23 cellular contexts compared by ENCODE assay signal in the genomic region with DNA sequence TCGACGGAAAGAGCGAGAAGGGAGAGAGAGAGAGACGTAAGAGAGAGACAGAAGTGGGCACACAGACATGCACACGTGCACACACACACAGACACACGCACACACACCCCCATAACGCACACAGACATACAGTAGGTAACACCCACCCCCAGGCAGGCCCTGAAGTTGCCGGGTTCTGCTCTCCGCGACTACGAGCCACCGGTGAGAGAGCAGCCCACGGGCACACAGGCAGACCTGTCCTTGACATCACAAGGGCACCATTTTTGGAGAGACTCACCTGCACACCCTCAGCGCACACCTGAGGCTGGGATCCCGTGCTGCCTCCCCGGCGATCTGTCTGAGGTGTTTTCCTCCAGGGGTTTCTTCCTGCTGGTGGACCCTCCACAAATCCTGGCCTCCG.
A peak's percentile ranks its signal among the peaks of the same experiment; 100 is the strongest.
DNase-seq lines count a peak whose midpoint lies in the region; ATAC-seq and TF ChIP-seq lines count a peak whose summit lies in the region.
"Had no signal": no experiment of that assay in that cellular context is flagged by ENCODE, and none has a peak within 500 bp of the region (broad histone marks: within the 10 kb centered on the region; RNA-seq: fewer than 3 reads in every experiment).

No MANE protein-coding gene starts in this region.

- H3K4me1 Mint-ChIP-seq in CD4-positive, alpha-beta memory T cell, result no peaks in the 10 kb centered on the region
- H3K4me1 Mint-ChIP-seq: B cell; CD8-positive, alpha-beta memory T cell had no signal

- H3K27me3 ChIP-seq in lung (ENCODE audit: control insufficient read depth, insufficient read depth), result no peaks in the 10 kb centered on the region
- H3K27me3 ChIP-seq in CD4-positive, alpha-beta memory T cell (ENCODE audit: insufficient read depth, low read length), result no peaks in the 10 kb centered on the region
- H3K27me3 ChIP-seq: BLaER1 treated with 17β-estradiol and CSF1 and Interleukin-3, amounts not matched to agents 10 nM and 100 nM had no signal

- H3K36me3 ChIP-seq in lung (ENCODE audit: control insufficient read depth in 2 of 2, insufficient read depth in 2 of 2, low read length in 2 of 2), result no peaks in the 10 kb centered on the region
- H3K36me3 ChIP-seq in CD4-positive, alpha-beta memory T cell (ENCODE audit: insufficient read depth, low read length), result no peaks in the 10 kb centered on the region
- H3K36me3 ChIP-seq: BLaER1 treated with 17β-estradiol and CSF1 and Interleukin-3, amounts not matched to agents 10 nM and 100 nM had no signal

- no peak for ATAC-seq in lung (ENCODE audit: insufficient read depth, low FRiP score)
- ATAC-seq: A549, GM12878 had no signal

- TF ChIP-seq CTCF in lung (IDR thresholded peaks at IDR 0.05; ENCODE audit: control extremely low read depth, extremely low read depth), result no peak

- no peaks in the 10 kb centered on the region for H3K4me1 ChIP-seq in lung (ENCODE audit: control insufficient read depth in 2 of 2, insufficient read depth in 2 of 2, low read length in 2 of 2)
- no peaks in the 10 kb centered on the region for H3K4me1 ChIP-seq in CD4-positive, alpha-beta memory T cell (ENCODE audit: insufficient read depth, low read length)
- H3K4me1 ChIP-seq: A549 had no signal

- peak; percentile 2 for DNase-seq in activated gamma-delta T cell (lab: John Stamatoyannopoulos, UW)
- no peak for DNase-seq in activated gamma-delta T cell treated with Interleukin-2 at 50 U/mL for 16 hours
- no peak for DNase-seq in Jurkat, Clone E6-1 (ENCODE audit: low read depth, low spot score)
- DNase-seq in lung (ENCODE audit: low spot score), result no peak
- no peak for DNase-seq in CD4-positive, alpha-beta memory T cell
- DNase-seq in stimulated activated naive CD4-positive, alpha-beta T cell treated with Interleukin-2 at 50 U/mL for 16 hours (lab: John Stamatoyannopoulos, UW), result no peak
- DNase-seq: AML-193; CD4-positive, alpha-beta T cell; CD8-positive, alpha-beta memory T cell; COR-L47; DMS 273 treated with DMSO at 0.1 percent for 48 hours; DMS153; DMS53; DMS79; DND-41; EL; GDM1 had no signal

- H3K4me3 ChIP-seq in Jurkat, Clone E6-1 (ENCODE audit: low read length), result 0 out of 2 replicates have a peak overlapping the region, but pooled peaks have one; percentile 11
- peak overlapping the region; percentile 4 for H3K4me3 ChIP-seq in lung
- no peak overlapping the region for H3K4me3 ChIP-seq in CD4-positive, alpha-beta memory T cell (ENCODE audit: low read length in 2 of 2)
- H3K4me3 ChIP-seq: A549; BLaER1 treated with 17β-estradiol and CSF1 and Interleukin-3, amounts not matched to agents 10 nM and 100 nM; GM12878 had no signal

- H3K27ac Mint-ChIP-seq in CD4-positive, alpha-beta memory T cell, result no peak overlapping the region
- H3K27ac Mint-ChIP-seq: B cell; CD4-positive, alpha-beta T cell; CD8-positive, alpha-beta memory T cell had no signal

- H3K27me3 Mint-ChIP-seq in CD4-positive, alpha-beta memory T cell, result no peaks in the 10 kb centered on the region
- H3K27me3 Mint-ChIP-seq: B cell; CD4-positive, alpha-beta T cell; CD8-positive, alpha-beta memory T cell had no signal

- H3K4me3 Mint-ChIP-seq in CD4-positive, alpha-beta memory T cell, result no peak overlapping the region
- H3K4me3 Mint-ChIP-seq: B cell; CD8-positive, alpha-beta memory T cell had no signal

- POLR2A ChIA-PET in CD4-positive, alpha-beta memory T cell (lab: Charles Lee; ENCODE audit: partially characterized antibody), result no interaction called here

- H3K9me3 ChIP-seq in lung (ENCODE audit: control insufficient read depth in 2 of 2, insufficient read depth in 1 of 2, low read length in 1 of 2), result peaks cover 0 to 8% of the 10 kb centered on the region in 2 donors
- H3K9me3 ChIP-seq in CD4-positive, alpha-beta memory T cell (ENCODE audit: control insufficient read depth in 1 of 2, low read length in 2 of 2), result peaks cover 0 to 5% of the 10 kb centered on the region in 2 donors
- H3K9me3 ChIP-seq: A549 had no signal

- 96% methylated on average over 18 of the region's 18 CpGs for WGBS in lung, 2 donors

- peaks cover 6 to 28% (median 21%) of the 10 kb centered on the region in 8 donors for H3K9me3 Mint-ChIP-seq in CD4-positive, alpha-beta memory T cell

- no peak overlapping the region for H3K27ac ChIP-seq in lung (ENCODE audit: low read depth in 1 of 2, low read length in 1 of 2)
- no peak overlapping the region for H3K27ac ChIP-seq in CD4-positive, alpha-beta memory T cell (ENCODE audit: low read depth, low read length)
- H3K27ac ChIP-seq: 22Rv1; A549; BLaER1 treated with 17β-estradiol and CSF1 and Interleukin-3, amounts not matched to agents 10 nM and 100 nM; C4-2B had no signal

- CTCF ChIA-PET in CD4-positive, alpha-beta memory T cell (lab: Charles Lee; ENCODE audit: partially characterized antibody), result no interaction called here

- H3K36me3 Mint-ChIP-seq in CD4-positive, alpha-beta memory T cell, result no peaks in the 10 kb centered on the region
- H3K36me3 Mint-ChIP-seq: CD8-positive, alpha-beta memory T cell had no signal

- intact Hi-C loops in CD4-positive, alpha-beta memory T cell (cut with micrococcal nuclease), result no loop called here

Comparison
In these comparisons a context has a peak if more than half of its experiments do, and no peak if none do; other contexts are left out.
1. H3K4me3 ChIP-seq: peak in Jurkat, Clone E6-1 (single experiment) and lung (single experiment); none in CD4-positive, alpha-beta memory T cell (0 of 2).